Comparison of ENCODE assay signal across 1 cellular context in genomic region chr1:119141660-119142059, GRCh38.
TF ChIP-seq lines count a peak whose summit lies in the region.

No MANE protein-coding gene starts in this region.

TF ChIP-seq in HCT116, 20 proteins besides CTCF, POLR2A, EP300 and RAD21 (continued from another document):
- TF ChIP-seq, protein P1, sequence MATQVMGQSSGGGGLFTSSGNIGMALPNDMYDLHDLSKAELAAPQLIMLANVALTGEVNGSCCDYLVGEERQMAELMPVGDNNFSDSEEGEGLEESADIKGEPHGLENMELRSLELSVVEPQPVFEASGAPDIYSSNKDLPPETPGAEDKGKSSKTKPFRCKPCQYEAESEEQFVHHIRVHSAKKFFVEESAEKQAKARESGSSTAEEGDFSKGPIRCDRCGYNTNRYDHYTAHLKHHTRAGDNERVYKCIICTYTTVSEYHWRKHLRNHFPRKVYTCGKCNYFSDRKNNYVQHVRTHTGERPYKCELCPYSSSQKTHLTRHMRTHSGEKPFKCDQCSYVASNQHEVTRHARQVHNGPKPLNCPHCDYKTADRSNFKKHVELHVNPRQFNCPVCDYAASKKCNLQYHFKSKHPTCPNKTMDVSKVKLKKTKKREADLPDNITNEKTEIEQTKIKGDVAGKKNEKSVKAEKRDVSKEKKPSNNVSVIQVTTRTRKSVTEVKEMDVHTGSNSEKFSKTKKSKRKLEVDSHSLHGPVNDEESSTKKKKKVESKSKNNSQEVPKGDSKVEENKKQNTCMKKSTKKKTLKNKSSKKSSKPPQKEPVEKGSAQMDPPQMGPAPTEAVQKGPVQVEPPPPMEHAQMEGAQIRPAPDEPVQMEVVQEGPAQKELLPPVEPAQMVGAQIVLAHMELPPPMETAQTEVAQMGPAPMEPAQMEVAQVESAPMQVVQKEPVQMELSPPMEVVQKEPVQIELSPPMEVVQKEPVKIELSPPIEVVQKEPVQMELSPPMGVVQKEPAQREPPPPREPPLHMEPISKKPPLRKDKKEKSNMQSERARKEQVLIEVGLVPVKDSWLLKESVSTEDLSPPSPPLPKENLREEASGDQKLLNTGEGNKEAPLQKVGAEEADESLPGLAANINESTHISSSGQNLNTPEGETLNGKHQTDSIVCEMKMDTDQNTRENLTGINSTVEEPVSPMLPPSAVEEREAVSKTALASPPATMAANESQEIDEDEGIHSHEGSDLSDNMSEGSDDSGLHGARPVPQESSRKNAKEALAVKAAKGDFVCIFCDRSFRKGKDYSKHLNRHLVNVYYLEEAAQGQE (IDR thresholded peaks at IDR 0.05; ENCODE audit: low read depth): no peak
- no peak for TF ChIP-seq SIN3A (IDR thresholded peaks at IDR 0.05; ENCODE audit: low read depth)
- TF ChIP-seq, protein P2, sequence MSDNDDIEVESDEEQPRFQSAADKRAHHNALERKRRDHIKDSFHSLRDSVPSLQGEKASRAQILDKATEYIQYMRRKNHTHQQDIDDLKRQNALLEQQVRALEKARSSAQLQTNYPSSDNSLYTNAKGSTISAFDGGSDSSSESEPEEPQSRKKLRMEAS (IDR thresholded peaks at IDR 0.05): no peak
TF ChIP-seq in HCT116: peak in this region for 0.
